In genomic region chr18:79400591-79401381, GRCh38 we compare ENCODE assay signal across 7 cellular contexts. TPM values are rescaled to one million over a fixed set of nuclear protein-coding genes. Genes with fewer than 3 reads are reported as not detected.
DNase-seq lines count a peak whose midpoint lies in the region; ATAC-seq and TF ChIP-seq lines count a peak whose summit lies in the region.

No MANE protein-coding gene starts in this region.

- peak overlapping the region; percentile 77 to 92 (median 84) for H3K27ac ChIP-seq in esophagus squamous epithelium
- H3K27ac ChIP-seq in psoas muscle = peak overlapping the region; percentile 94

- CTCF ChIA-PET in activated CD8-positive, alpha-beta T cell treated with anti-CD3 and anti-CD28 coated beads for 36 hours (lab: Charles Lee) = interaction anchor here (6.2 kb wide), 1 partner anchor 21 kb away, joined by 44 read pairs; no protein-coding TSS in a partner anchor

- TF ChIP-seq POLR2A in esophagus squamous epithelium (IDR thresholded peaks at IDR 0.05) = no peak

- H3K27me3 ChIP-seq in esophagus squamous epithelium (peaks cover 0 to 80% (median 0%) of the 10 kb centered on the region in 4 donors), psoas muscle (ENCODE audit: insufficient read depth in 3 of 3, low read length in 2 of 3) (no peaks in the 10 kb centered on the region)

- H3K4me3 Mint-ChIP-seq in HFFc6 = peak overlapping the region; percentile 58
- H3K4me3 Mint-ChIP-seq in activated CD8-positive, alpha-beta T cell treated with anti-CD3 and anti-CD28 coated beads for 36 hours = peak overlapping the region; percentile 84

- no peak for DNase-seq in HFFc6
- peak; percentile 72 for DNase-seq in activated CD8-positive, alpha-beta T cell treated with anti-CD3 and anti-CD28 coated beads for 36 hours
- no peak for DNase-seq in esophagus squamous epithelium (lab: John Stamatoyannopoulos, UW)
- DNase-seq in psoas muscle = peak; percentile 45 to 63
- no peak for DNase-seq in NCI-H2029 (lab: John Stamatoyannopoulos, UW)
- no peak for DNase-seq in DMS153 (lab: John Stamatoyannopoulos, UW)
- DNase-seq in mucosa of gallbladder (ENCODE audit: low spot score) = no peak

- peak overlapping the region; percentile 56 to 93 (median 70) for H3K4me3 ChIP-seq in esophagus squamous epithelium
- peak overlapping the region; percentile 81 for H3K4me3 ChIP-seq in psoas muscle

- H3K36me3 Mint-ChIP-seq in HFFc6 (ENCODE audit: low read depth) = no peaks in the 10 kb centered on the region
- H3K36me3 Mint-ChIP-seq in activated CD8-positive, alpha-beta T cell treated with anti-CD3 and anti-CD28 coated beads for 36 hours (ENCODE audit: low read depth) = peaks cover 54% of the 10 kb centered on the region

- H3K36me3 ChIP-seq in esophagus squamous epithelium (no peaks in the 10 kb centered on the region), psoas muscle (ENCODE audit: insufficient read depth in 1 of 2, low read depth in 1 of 2) (no peaks in the 10 kb centered on the region)

- peak; percentile 19 for ATAC-seq in activated CD8-positive, alpha-beta T cell treated with anti-CD3 and anti-CD28 coated beads for 36 hours
- ATAC-seq in psoas muscle = peak in 1 of 4 donors; percentile 39

- 74 to 78% methylated on average over 16 of the region's 58 CpGs for WGBS in esophagus squamous epithelium, 2 donors
- WGBS in psoas muscle, 3 donors = 12 to 51% (median 40%) methylated on average over 18 to 50 of the region's 58 CpGs

- H3K9me3 Mint-ChIP-seq in HFFc6 = no peaks in the 10 kb centered on the region
- no peaks in the 10 kb centered on the region for H3K9me3 Mint-ChIP-seq in activated CD8-positive, alpha-beta T cell treated with anti-CD3 and anti-CD28 coated beads for 36 hours

- H3K9me3 ChIP-seq in esophagus squamous epithelium (no peaks in the 10 kb centered on the region), psoas muscle (no peaks in the 10 kb centered on the region)

- TF ChIP-seq CTCF in HFFc6 (IDR thresholded peaks at IDR 0.05) = no peak
- TF ChIP-seq CTCF in activated CD8-positive, alpha-beta T cell treated with anti-CD3 and anti-CD28 coated beads for 36 hours (IDR thresholded peaks at IDR 0.05) = no peak
- no peak for TF ChIP-seq CTCF in esophagus squamous epithelium (IDR thresholded peaks at IDR 0.05)
- TF ChIP-seq CTCF in psoas muscle (IDR thresholded peaks at IDR 0.05) = no peak

- H3K27ac Mint-ChIP-seq in HFFc6 = no peak overlapping the region
- peak overlapping the region; percentile 91 for H3K27ac Mint-ChIP-seq in activated CD8-positive, alpha-beta T cell treated with anti-CD3 and anti-CD28 coated beads for 36 hours

- peaks cover 1% of the 10 kb centered on the region; the same call in 1 of the 2 replicates for H3K27me3 Mint-ChIP-seq in HFFc6 (ENCODE audit: insufficient read depth)
- H3K27me3 Mint-ChIP-seq in activated CD8-positive, alpha-beta T cell treated with anti-CD3 and anti-CD28 coated beads for 36 hours = no peaks in the 10 kb centered on the region

- no peaks in the 10 kb centered on the region for H3K4me1 Mint-ChIP-seq in HFFc6 (ENCODE audit: low read depth)
- peaks cover 47% of the 10 kb centered on the region for H3K4me1 Mint-ChIP-seq in activated CD8-positive, alpha-beta T cell treated with anti-CD3 and anti-CD28 coated beads for 36 hours (ENCODE audit: low read depth)

- POLR2A ChIA-PET in activated CD8-positive, alpha-beta T cell treated with anti-CD3 and anti-CD28 coated beads for 36 hours (lab: Charles Lee) = interaction anchor here (0.8 to 0.9 kb wide), 2 partner anchors 11 to 116 kb away, joined by 3 to 4 read pairs; no protein-coding TSS in a partner anchor

- intact Hi-C loops in activated CD8-positive, alpha-beta T cell treated with anti-CD3 and anti-CD28 coated beads for 36 hours (cut with micrococcal nuclease) = loop anchor here (5.0 kb wide), 1 partner anchor 37 kb away; no protein-coding TSS in a partner anchor
- intact Hi-C loops in esophagus squamous epithelium (cut with DNase I) = no loop called here
- intact Hi-C loops in psoas muscle (cut with DNase I) = loop anchor here in 1 of 2 donors (5.0 kb wide), 1 partner anchor 107 kb away; no protein-coding TSS in a partner anchor

- peaks cover 36 to 79% (median 41%) of the 10 kb centered on the region in 3 donors for H3K4me1 ChIP-seq in esophagus squamous epithelium
- peaks cover 53% of the 10 kb centered on the region for H3K4me1 ChIP-seq in psoas muscle

RNA-seq across cellular contexts. Expression of gene NFATC1, which starts 5.1 kb away (rescaled TPM):
- total RNA-seq in HFFc6 (2021; fragmentation: NEBNext Ultra II Directional; extraction: Animal tissue kit (Norgen Biotek cat#: 25700)) = 1 to 10 TPM in 2 of 6 experiments, under 1 TPM in 4; 0.57 to 2.0 (median 0.89) TPM
- 10 to 100 TPM; 97.2 to 98.3 TPM for total RNA-seq in activated CD8-positive, alpha-beta T cell treated with anti-CD3 and anti-CD28 coated beads for 36 hours
- total RNA-seq in esophagus squamous epithelium = 1 to 10 TPM in 3 of 4 donors, under 1 TPM in 1; 0.79 to 4.8 (median 2.6) TPM
- 10 to 100 TPM; 21.0 to 28.7 (median 24.2) TPM for total RNA-seq in psoas muscle
- 10 to 100 TPM in 2 of 3 donors, 1 to 10 TPM in 1; 3.0 to 20.8 (median 15.4) TPM for polyA plus RNA-seq in psoas muscle
- 7.4 TPM for total RNA-seq in mucosa of gallbladder

Comparison
In these comparisons a context has a peak if more than half of its experiments do, and no peak if none do; other contexts are left out.
1. DNase-seq: peak in activated CD8-positive, alpha-beta T cell treated with anti-CD3 and anti-CD28 coated beads for 36 hours (single experiment) and psoas muscle (2 of 2); none in HFFc6 (single experiment), esophagus squamous epithelium (single experiment), NCI-H2029 (single experiment), DMS153 (single experiment) and mucosa of gallbladder (single experiment).